ENCODE assay signal across 7 cellular contexts in genomic region chr7:66206116-66206908, GRCh38. TPM values are rescaled to one million over a fixed set of nuclear protein-coding genes. Genes with fewer than 3 reads are reported as not detected.
DNase-seq lines count a peak whose midpoint lies in the region; ATAC-seq lines count a peak whose summit lies in the region.

No MANE protein-coding gene starts in this region.

- peaks cover 4% of the 10 kb centered on the region for H3K36me3 Mint-ChIP-seq in activated naive CD8-positive, alpha-beta T cell treated with anti-CD3 and anti-CD28 coated beads, Interleukin-2, amount 10 ng/mL, durations not matched to agents 7 days and 5 days

- H3K9me3 Mint-ChIP-seq in activated naive CD8-positive, alpha-beta T cell treated with anti-CD3 and anti-CD28 coated beads, Interleukin-2, amount 10 ng/mL, durations not matched to agents 7 days and 5 days, result no peaks in the 10 kb centered on the region

- H3K36me3 ChIP-seq in HUES48 (ENCODE audit: control insufficient read depth, insufficient read depth, low read length) (peaks cover 8% of the 10 kb centered on the region; the same call in 1 of the 2 replicates), subcutaneous abdominal adipose tissue (ENCODE audit: control insufficient read depth in 5 of 5, insufficient read depth in 5 of 5, low read length in 5 of 5) (peaks cover 0 to 3% (median 0%) of the 10 kb centered on the region in 5 donors)

- H3K27me3 ChIP-seq in HUES48 (ENCODE audit: control insufficient read depth, insufficient read depth, low read length) (no peaks in the 10 kb centered on the region), subcutaneous abdominal adipose tissue (ENCODE audit: control insufficient read depth in 5 of 5, insufficient read depth in 4 of 5, low read length in 5 of 5) (peaks cover 0 to 8% (median 4%) of the 10 kb centered on the region in 5 donors)

- peak overlapping the region; percentile 79 for H3K27ac Mint-ChIP-seq in activated naive CD8-positive, alpha-beta T cell treated with anti-CD3 and anti-CD28 coated beads, Interleukin-2, amount 10 ng/mL, durations not matched to agents 7 days and 5 days

- H3K4me1 Mint-ChIP-seq in activated naive CD8-positive, alpha-beta T cell treated with anti-CD3 and anti-CD28 coated beads, Interleukin-2, amount 10 ng/mL, durations not matched to agents 7 days and 5 days, result peaks cover 36% of the 10 kb centered on the region

- H3K27ac ChIP-seq in HUES48 (ENCODE audit: low read depth, low read length), result no peak overlapping the region
- peak overlapping the region; percentile 67 for H3K27ac ChIP-seq in subcutaneous abdominal adipose tissue (ENCODE audit: low read depth, low read length)

- H3K4me1 ChIP-seq in HUES48 (ENCODE audit: control insufficient read depth, insufficient read depth, low read length) (peaks cover 7% of the 10 kb centered on the region), subcutaneous abdominal adipose tissue (ENCODE audit: control insufficient read depth in 5 of 5, insufficient read depth in 5 of 5, low read length in 5 of 5) (peaks cover 0 to 32% (median 25%) of the 10 kb centered on the region in 5 donors)

- H3K4me3 Mint-ChIP-seq in activated naive CD8-positive, alpha-beta T cell treated with anti-CD3 and anti-CD28 coated beads, Interleukin-2, amount 10 ng/mL, durations not matched to agents 7 days and 5 days, result peak overlapping the region; percentile 90

- POLR2A ChIA-PET in activated naive CD8-positive, alpha-beta T cell treated with anti-CD3 and anti-CD28 coated beads, Interleukin-2, amount 10 ng/mL, durations not matched to agents 7 days and 5 days (lab: Charles Lee), result interaction anchor here (0.6 kb wide), 1 partner anchor 380 kb away, joined by 3 read pairs; no protein-coding TSS in a partner anchor

- peak overlapping the region; percentile 91 for H3K4me3 ChIP-seq in HUES48 (ENCODE audit: low read depth, low read length)
- peak overlapping the region; percentile 64 to 92 (median 86) for H3K4me3 ChIP-seq in subcutaneous abdominal adipose tissue (ENCODE audit: low read depth in 1 of 5, low read length in 5 of 5)

- no peak for ATAC-seq in activated naive CD8-positive, alpha-beta T cell treated with anti-CD3 and anti-CD28 coated beads, Interleukin-2, amount 10 ng/mL, durations not matched to agents 7 days and 5 days (ENCODE audit: low read depth)
- ATAC-seq in GM21515 (IDR thresholded peaks at IDR 0.05; ENCODE audit: unreplicated experiment), result no peak

- DNase-seq in activated naive CD8-positive, alpha-beta T cell treated with anti-CD3 and anti-CD28 coated beads, Interleukin-2, amount 10 ng/mL, durations not matched to agents 7 days and 5 days, result no peak
- peak; percentile 15 for DNase-seq in kidney tubule cell (ENCODE audit: low spot score)
- no peak for DNase-seq in hepatic stellate cell (ENCODE audit: low spot score)
- DNase-seq in stimulated activated CD4-positive, alpha-beta T cell treated with anti-CD3 and anti-CD28 coated beads, Interleukin-4, amount 100 ng/mL, for 1 hour, result no peak

- H3K27me3 Mint-ChIP-seq in activated naive CD8-positive, alpha-beta T cell treated with anti-CD3 and anti-CD28 coated beads, Interleukin-2, amount 10 ng/mL, durations not matched to agents 7 days and 5 days, result peaks cover 10% of the 10 kb centered on the region

- H3K9ac ChIP-seq in HUES48 (ENCODE audit: low read depth, low read length) (no peak overlapping the region), subcutaneous abdominal adipose tissue (ENCODE audit: low read length in 5 of 5) (peak overlapping the region; percentile 63 to 87 (median 76))

- H3K9me3 ChIP-seq in HUES48 (ENCODE audit: control insufficient read depth, insufficient read depth, low read length), result no peaks in the 10 kb centered on the region
- no peaks in the 10 kb centered on the region for H3K9me3 ChIP-seq in subcutaneous abdominal adipose tissue (ENCODE audit: control insufficient read depth in 5 of 5, low read length in 5 of 5)

RNA-seq across cellular contexts. Expression of gene TPST1, which starts 1.2 kb away (rescaled TPM):
- 1 to 10 TPM; 2.0 to 2.9 TPM for total RNA-seq in activated naive CD8-positive, alpha-beta T cell treated with anti-CD3 and anti-CD28 coated beads, Interleukin-2, amount 10 ng/mL, durations not matched to agents 7 days and 5 days
